In the genomic region with DNA sequence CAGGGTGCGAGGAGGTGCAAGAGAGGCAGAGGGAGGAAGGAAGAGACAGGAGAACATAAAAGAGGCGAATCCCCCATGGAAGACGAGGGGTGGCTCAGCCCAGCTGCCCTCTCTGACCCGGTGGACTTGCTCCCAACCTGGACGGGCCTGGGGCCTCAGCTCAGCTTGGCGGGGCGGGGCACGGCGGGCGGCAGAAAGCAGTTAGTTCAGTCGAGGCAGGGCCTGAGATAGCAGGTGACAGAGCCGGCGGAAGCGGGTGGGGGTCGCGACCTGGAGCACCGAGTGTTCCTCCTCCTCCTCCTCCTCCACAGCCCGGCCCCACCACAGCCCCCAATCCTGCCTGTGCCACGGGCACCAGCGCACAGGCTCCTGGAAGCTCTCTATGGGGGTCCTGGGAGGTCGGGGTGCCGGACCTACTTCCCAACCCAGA, we compare ENCODE assay signal across 14 cellular contexts. TPM values are rescaled to one million over a fixed set of nuclear protein-coding genes. Genes with fewer than 3 reads are reported as not detected.
DNase-seq lines count a peak whose midpoint lies in the region; ATAC-seq and TF ChIP-seq lines count a peak whose summit lies in the region.
"Had no signal": no experiment of that assay in that cellular context is flagged by ENCODE, and none has a peak within 500 bp of the region (broad histone marks: within the 10 kb centered on the region; RNA-seq: fewer than 3 reads in every experiment).

No MANE protein-coding gene starts in this region.

- TF ChIP-seq CTCF in gastroesophageal sphincter (IDR thresholded peaks at IDR 0.05), result no peak
- TF ChIP-seq CTCF in mesothelial cell of epicardium (IDR thresholded peaks at IDR 0.05; ENCODE audit: unreplicated experiment), result no peak
- TF ChIP-seq CTCF in left lung (IDR thresholded peaks at IDR 0.05), result no peak

- H3K4me1 ChIP-seq in gastroesophageal sphincter (peaks cover 0 to 12% (median 0%) of the 10 kb centered on the region in 3 donors), left lung (no peaks in the 10 kb centered on the region)

- H3K36me3 Mint-ChIP-seq in central memory CD8-positive, alpha-beta T cell (ENCODE audit: insufficient read depth), result peaks cover 4% of the 10 kb centered on the region
- peaks cover 25 to 34% of the 10 kb centered on the region in 2 donors for H3K36me3 Mint-ChIP-seq in stimulated activated naive B cell treated with anti-CD40 and anti-IgM and Interleukin-4, amounts not matched to agents 10 μg/mL and 1 μg/mL and 100 μg/mL, for 72 hours
- peaks cover 4% of the 10 kb centered on the region for H3K36me3 Mint-ChIP-seq in mesothelial cell of epicardium

- peak overlapping the region in 3 of 4 donors; percentile 17 to 76 (median 61) for H3K27ac ChIP-seq in gastroesophageal sphincter
- no peak overlapping the region for H3K27ac ChIP-seq in left lung

- H3K9me3 Mint-ChIP-seq in central memory CD8-positive, alpha-beta T cell, result no peaks in the 10 kb centered on the region
- H3K9me3 Mint-ChIP-seq in stimulated activated naive B cell treated with anti-CD40 and anti-IgM and Interleukin-4, amounts not matched to agents 10 μg/mL and 1 μg/mL and 100 μg/mL, for 72 hours, result no peaks in the 10 kb centered on the region
- H3K9me3 Mint-ChIP-seq in mesothelial cell of epicardium, result no peaks in the 10 kb centered on the region
- H3K9me3 Mint-ChIP-seq: CD4-positive, alpha-beta memory T cell; H9 had no signal

- peak overlapping the region; percentile 20 for H3K27ac Mint-ChIP-seq in central memory CD8-positive, alpha-beta T cell (ENCODE audit: low read depth)
- peak overlapping the region; percentile 87 for H3K27ac Mint-ChIP-seq in stimulated activated naive B cell treated with anti-CD40 and anti-IgM and Interleukin-4, amounts not matched to agents 10 μg/mL and 1 μg/mL and 100 μg/mL, for 72 hours
- H3K27ac Mint-ChIP-seq in mesothelial cell of epicardium, result no peak overlapping the region

- H3K4me3 ChIP-seq in gastroesophageal sphincter (no peak overlapping the region), left lung (no peak overlapping the region)
- H3K4me3 ChIP-seq: GM12878 had no signal

- H3K36me3 ChIP-seq in gastroesophageal sphincter, result peaks cover 0 to 81% of the 10 kb centered on the region in 2 donors
- H3K36me3 ChIP-seq in left lung, result peaks cover 0 to 62% of the 10 kb centered on the region in 2 donors

- intact Hi-C loops in left lung (cut with DNase I), result no loop called here

- no peak overlapping the region for H3K4me3 Mint-ChIP-seq in central memory CD8-positive, alpha-beta T cell
- H3K4me3 Mint-ChIP-seq in stimulated activated naive B cell treated with anti-CD40 and anti-IgM and Interleukin-4, amounts not matched to agents 10 μg/mL and 1 μg/mL and 100 μg/mL, for 72 hours, result no peak overlapping the region
- H3K4me3 Mint-ChIP-seq in mesothelial cell of epicardium, result no peak overlapping the region
- H3K4me3 Mint-ChIP-seq: B cell; CD4-positive, alpha-beta memory T cell; H9 had no signal

- no peaks in the 10 kb centered on the region for H3K27me3 ChIP-seq in gastroesophageal sphincter
- H3K27me3 ChIP-seq in left lung, result no peaks in the 10 kb centered on the region

- TF ChIP-seq EP300 in gastroesophageal sphincter (IDR thresholded peaks at IDR 0.05), result no peak

- 73 to 75% methylated on average over 4 to 12 of the region's 22 CpGs for WGBS in gastroesophageal sphincter (ENCODE audit: low coverage in 1 of 2), 2 donors

- H3K27me3 Mint-ChIP-seq in central memory CD8-positive, alpha-beta T cell, result no peaks in the 10 kb centered on the region
- H3K27me3 Mint-ChIP-seq in stimulated activated naive B cell treated with anti-CD40 and anti-IgM and Interleukin-4, amounts not matched to agents 10 μg/mL and 1 μg/mL and 100 μg/mL, for 72 hours, result no peaks in the 10 kb centered on the region
- H3K27me3 Mint-ChIP-seq in mesothelial cell of epicardium (ENCODE audit: low read depth), result no peaks in the 10 kb centered on the region
- H3K27me3 Mint-ChIP-seq: B cell; CD4-positive, alpha-beta memory T cell had no signal

- TF ChIP-seq POLR2A in gastroesophageal sphincter (IDR thresholded peaks at IDR 0.05), result no peak

- DNase-seq in central memory CD8-positive, alpha-beta T cell (ENCODE audit: low spot score in 2 of 2), result no peak
- no peak for DNase-seq in stimulated activated naive B cell treated with anti-CD40 and anti-IgM and Interleukin-4, amounts not matched to agents 10 μg/mL and 1 μg/mL and 100 μg/mL, for 72 hours
- DNase-seq in T-helper 2 cell (no peak), mesothelial cell of epicardium (ENCODE audit: low spot score in 2 of 2, unreplicated experiment in 2 of 2) (no peak), left lung (no peak)
- DNase-seq: DMS79, GOT3, H9 had no signal

- H3K4me1 Mint-ChIP-seq in central memory CD8-positive, alpha-beta T cell, result peaks cover 6% of the 10 kb centered on the region
- peaks cover 0 to 6% of the 10 kb centered on the region in 2 donors for H3K4me1 Mint-ChIP-seq in stimulated activated naive B cell treated with anti-CD40 and anti-IgM and Interleukin-4, amounts not matched to agents 10 μg/mL and 1 μg/mL and 100 μg/mL, for 72 hours
- no peaks in the 10 kb centered on the region for H3K4me1 Mint-ChIP-seq in mesothelial cell of epicardium
- H3K4me1 Mint-ChIP-seq: B cell, H9 had no signal

- H3K9me3 ChIP-seq in gastroesophageal sphincter (no peaks in the 10 kb centered on the region), left lung (no peaks in the 10 kb centered on the region)

- no peak for ATAC-seq in central memory CD8-positive, alpha-beta T cell (replicated peaks; ENCODE audit: extremely low read depth, poor library complexity, severe bottlenecking)
- ATAC-seq in gastroesophageal sphincter, result no peak
- ATAC-seq in stimulated activated naive B cell treated with anti-CD40 and anti-IgM and Interleukin-4, amounts not matched to agents 10 μg/mL and 1 μg/mL and 100 μg/mL, for 72 hours (replicated peaks), result no peak
- no peak for ATAC-seq in left lung
- ATAC-seq in GM19467 (IDR thresholded peaks at IDR 0.05; ENCODE audit: unreplicated experiment), result no peak
- ATAC-seq: GM12878 had no signal

RNA-seq across cellular contexts. Expression of a gene that starts 7.0 kb away (rescaled TPM):
- total RNA-seq in gastroesophageal sphincter, result 10 to 100 TPM; 20.3 to 34.2 (median 28.6) TPM
- total RNA-seq in mesothelial cell of epicardium, result 36.6 to 39.2 TPM (median 37.3 TPM) in 3 replicates
- total RNA-seq in left lung, result 10 to 100 TPM; 19.8 to 21.6 TPM

RNA-seq across cellular contexts. Expression of a gene that starts 26.9 kb away (rescaled TPM):
- total RNA-seq in gastroesophageal sphincter (10 to 100 TPM in 1 of 4 donors, 1 to 10 TPM in 3; 1.4 to 14.9 (median 4.5) TPM), mesothelial cell of epicardium (0.38 to 1.0 TPM (median 0.47 TPM) in 3 replicates), left lung (1 to 10 TPM; 5.3 to 7.9 TPM)
- total RNA-seq: GM12878 had no signal

RNA-seq across cellular contexts. Expression of a gene that starts 48.3 kb away (rescaled TPM):
- total RNA-seq in gastroesophageal sphincter, result 10 to 100 TPM in 1 of 4 donors, 1 to 10 TPM in 2, under 1 TPM in 1; 0.94 to 16.8 (median 2.1) TPM
- 0.07 to 0.11 TPM (median 0.09 TPM) in 3 replicates for total RNA-seq in mesothelial cell of epicardium
- 1 to 10 TPM; 3.1 TPM for total RNA-seq in left lung
- total RNA-seq: G401, GM12878 had no signal

Comparison
In these comparisons a context has a peak if more than half of its experiments do, and no peak if none do; other contexts are left out.
1. H3K27ac ChIP-seq: peak in gastroesophageal sphincter (3 of 4); none in left lung (0 of 2).